In genomic region chr1:213337025-213337678, GRCh38 we compare ENCODE assay signal across 28 cellular contexts.
"Had no signal": no experiment of that assay in that cellular context is flagged by ENCODE, and none has a peak within 500 bp of the region (broad histone marks: within the 10 kb centered on the region; RNA-seq: fewer than 3 reads in every experiment).

No MANE protein-coding gene starts in this region.

- ATAC-seq: naive thymus-derived CD8-positive, alpha-beta T cell; psoas muscle; right cardiac atrium; sciatic nerve; stimulated activated memory B cell treated with anti-CD40 and anti-IgM and Interleukin-4, amounts not matched to agents 10 μg/mL and 1 μg/mL and 100 μg/mL, for 72 hours; stimulated activated naive CD8-positive, alpha-beta T cell treated with anti-CD3 and anti-CD28 coated beads, Interleukin-15, amount 100 ng/mL, for 72 hours; stimulated activated naive CD8-positive, alpha-beta T cell treated with anti-CD3 and anti-CD28 coated beads, Interleukin-15, Interleukin-2, amounts not matched to agents 100 U/mL and 50 U/mL, for 24 hours had no signal

- H3K27me3 ChIP-seq: ovary, spleen, suprapubic skin, testis, tibial artery, transverse colon, upper lobe of left lung, vagina had no signal

- FAIRE-seq: urothelium cell line had no signal

- DNase-seq: naive thymus-derived CD8-positive, alpha-beta T cell; nephron progenitor cell; occipital lobe; ovary; posterior cingulate gyrus; psoas muscle; right cardiac atrium; spleen; stimulated activated CD4-positive, alpha-beta T cell treated with anti-CD3 and anti-CD28 coated beads, Interleukin-12 subunit alpha, Interleukin-12 subunit beta, amount 100 ng/mL, for 4 hours; stimulated activated CD4-positive, alpha-beta T cell treated with anti-CD3 and anti-CD28 coated beads, Interleukin-1b, Interleukin-23, amount 100 ng/mL, for 48 hours; stimulated activated CD4-positive, alpha-beta T cell treated with anti-CD3 and anti-CD28 coated beads, Interleukin-4, amount 100 ng/mL, for 1 hour; stimulated activated CD4-positive, alpha-beta T cell treated with anti-CD3 and anti-CD28 coated beads, Interleukin-4, amount 100 ng/mL, for 4 hours; stimulated activated CD8-positive, alpha-beta memory T cell treated with anti-CD3 and anti-CD28 coated beads, Interleukin-4, amount 100 ng/mL, for 48 hours; stimulated activated naive CD4-positive, alpha-beta T cell; stimulated activated naive CD8-positive, alpha-beta T cell treated with anti-CD3 and anti-CD28 coated beads, Interleukin-15, amount 100 ng/mL, for 72 hours; stimulated activated naive CD8-positive, alpha-beta T cell treated with anti-CD3 and anti-CD28 coated beads, Interleukin-15, Interleukin-2, amounts not matched to agents 100 U/mL and 50 U/mL, for 24 hours; substantia nigra; testis; tibial artery; transverse colon; upper lobe of left lung had no signal

- H3K36me3 ChIP-seq: ovary, spleen, suprapubic skin, tibial artery, transverse colon, upper lobe of left lung, vagina had no signal

- H3K4me3 ChIP-seq: ovary, psoas muscle, skin epidermis, smooth muscle cell, spleen, suprapubic skin, testis, tibial artery, transverse colon, upper lobe of left lung, vagina had no signal
